17 cellular contexts compared by ENCODE assay signal in genomic region chr2:110660558-110660957, GRCh38. TPM values are rescaled to one million over a fixed set of nuclear protein-coding genes. Genes with fewer than 3 reads are reported as not detected.
DNase-seq lines count a peak whose midpoint lies in the region; TF ChIP-seq lines count a peak whose summit lies in the region.
"Had no signal": no experiment of that assay in that cellular context is flagged by ENCODE, and none has a peak within 500 bp of the region (broad histone marks: within the 10 kb centered on the region; RNA-seq: fewer than 3 reads in every experiment).

No MANE protein-coding gene starts in this region.

- no peak overlapping the region for H2AFZ ChIP-seq in MM.1S (ENCODE audit: low read length)

- no peak overlapping the region for H3K9ac ChIP-seq in MM.1S (ENCODE audit: low read length)
- H3K9ac ChIP-seq: BLaER1 treated with 17β-estradiol and CSF1 and Interleukin-3, amounts not matched to agents 10 nM and 100 nM had no signal

- H3K27me3 ChIP-seq in MM.1S (replicated peaks; ENCODE audit: insufficient read depth, low read length): no peaks in the 10 kb centered on the region
- H3K27me3 ChIP-seq: BLaER1 treated with 17β-estradiol and CSF1 and Interleukin-3, amounts not matched to agents 10 nM and 100 nM had no signal

- H3K27ac Mint-ChIP-seq in activated CD4-positive, alpha-beta T cell treated with anti-CD3 and anti-CD28 coated beads, Interleukin-2, amount 10 ng/mL, durations not matched to agents 24 days and 14 days: peak overlapping the region; percentile 34
- peak overlapping the region; percentile 99 for H3K27ac Mint-ChIP-seq in mesothelial cell of epicardium
- no peak overlapping the region for H3K27ac Mint-ChIP-seq in type B pancreatic cell
- H3K27ac Mint-ChIP-seq: B cell; CD4-positive, alpha-beta T cell; CD8-positive, alpha-beta T cell had no signal

- no peak overlapping the region for H3K4me2 ChIP-seq in MM.1S (ENCODE audit: low read depth, low read length)
- H3K4me2 ChIP-seq: BLaER1 treated with 17β-estradiol and CSF1 and Interleukin-3, amounts not matched to agents 10 nM and 100 nM had no signal

- no peaks in the 10 kb centered on the region for H3K27me3 Mint-ChIP-seq in activated CD4-positive, alpha-beta T cell treated with anti-CD3 and anti-CD28 coated beads, Interleukin-2, amount 10 ng/mL, durations not matched to agents 24 days and 14 days
- H3K27me3 Mint-ChIP-seq in mesothelial cell of epicardium (ENCODE audit: low read depth) (no peaks in the 10 kb centered on the region), type B pancreatic cell (no peaks in the 10 kb centered on the region)
- H3K27me3 Mint-ChIP-seq: B cell; CD4-positive, alpha-beta T cell had no signal

- H3K27ac ChIP-seq in MM.1S (ENCODE audit: low read length): peak overlapping the region; percentile 4; the same call in 1 of the 2 replicates
- H3K27ac ChIP-seq: 22Rv1; BLaER1 treated with 17β-estradiol and CSF1 and Interleukin-3, amounts not matched to agents 10 nM and 100 nM; C4-2B had no signal

- peaks cover 42% of the 10 kb centered on the region for H3K4me1 ChIP-seq in MM.1S (ENCODE audit: low read length)
- H3K4me1 ChIP-seq: BLaER1 treated with 17β-estradiol and CSF1 and Interleukin-3, amounts not matched to agents 10 nM and 100 nM; Caco-2 had no signal

- intact Hi-C loops in activated CD4-positive, alpha-beta T cell treated with anti-CD3 and anti-CD28 coated beads, Interleukin-2, amount 10 ng/mL, durations not matched to agents 24 days and 14 days (cut with micrococcal nuclease): no loop called here

- peaks cover 58% of the 10 kb centered on the region for H3K36me3 Mint-ChIP-seq in activated CD4-positive, alpha-beta T cell treated with anti-CD3 and anti-CD28 coated beads, Interleukin-2, amount 10 ng/mL, durations not matched to agents 24 days and 14 days (ENCODE audit: low read depth)
- H3K36me3 Mint-ChIP-seq in mesothelial cell of epicardium: peaks cover 22% of the 10 kb centered on the region
- peaks cover 22% of the 10 kb centered on the region for H3K36me3 Mint-ChIP-seq in type B pancreatic cell

- H3K79me2 ChIP-seq in MM.1S (ENCODE audit: low read length): peaks cover 76% of the 10 kb centered on the region

- no peak for TF ChIP-seq CTCF in MM.1S (IDR thresholded peaks at IDR 0.05; ENCODE audit: low read length)
- no peak for TF ChIP-seq CTCF in mesothelial cell of epicardium (IDR thresholded peaks at IDR 0.05; ENCODE audit: unreplicated experiment)
- TF ChIP-seq CTCF in type B pancreatic cell (conservative IDR thresholded peaks at IDR 0.05): no peak

- H4K20me1 ChIP-seq in MM.1S (ENCODE audit: insufficient read depth, low read length): no peaks in the 10 kb centered on the region

- peaks cover 15% of the 10 kb centered on the region for H3F3A ChIP-seq in MM.1S (ENCODE audit: insufficient read depth, low read length)

- no peak for DNase-seq in activated CD4-positive, alpha-beta T cell treated with anti-CD3 and anti-CD28 coated beads, Interleukin-2, amount 10 ng/mL, durations not matched to agents 24 days and 14 days
- DNase-seq in activated CD4-positive, alpha-beta T cell treated with anti-CD3 and anti-CD28 coated beads for 1 hour: no peak
- DNase-seq in MM.1S (no peak), mesothelial cell of epicardium (ENCODE audit: low spot score in 2 of 2, unreplicated experiment in 2 of 2) (no peak), type B pancreatic cell (ENCODE audit: extremely low spot score, unreplicated experiment) (no peak)
- DNase-seq: ACHN; AML-193; Caco-2; Calu3; CD4-positive, alpha-beta T cell; CD8-positive, alpha-beta T cell; DMS79 treated with DMSO at 0.1 percent for 48 hours; GF-D8 had no signal

- no peaks in the 10 kb centered on the region for H3K9me3 Mint-ChIP-seq in activated CD4-positive, alpha-beta T cell treated with anti-CD3 and anti-CD28 coated beads, Interleukin-2, amount 10 ng/mL, durations not matched to agents 24 days and 14 days
- H3K9me3 Mint-ChIP-seq in mesothelial cell of epicardium (no peaks in the 10 kb centered on the region), type B pancreatic cell (no peaks in the 10 kb centered on the region)
- H3K9me3 Mint-ChIP-seq: CD4-positive, alpha-beta T cell; CD8-positive, alpha-beta T cell had no signal

- H3K4me1 Mint-ChIP-seq in activated CD4-positive, alpha-beta T cell treated with anti-CD3 and anti-CD28 coated beads, Interleukin-2, amount 10 ng/mL, durations not matched to agents 24 days and 14 days: peaks cover 20% of the 10 kb centered on the region
- peaks cover 50% of the 10 kb centered on the region for H3K4me1 Mint-ChIP-seq in mesothelial cell of epicardium
- no peaks in the 10 kb centered on the region for H3K4me1 Mint-ChIP-seq in type B pancreatic cell (ENCODE audit: unreplicated experiment)
- H3K4me1 Mint-ChIP-seq: B cell had no signal

- H3K9me3 ChIP-seq in MM.1S (replicated peaks; ENCODE audit: insufficient read depth, low read length): no peaks in the 10 kb centered on the region
- H3K9me3 ChIP-seq: BLaER1 treated with 17β-estradiol and CSF1 and Interleukin-3, amounts not matched to agents 10 nM and 100 nM; Caco-2 had no signal

- no peak overlapping the region for H3K4me3 ChIP-seq in MM.1S (ENCODE audit: low read length)
- H3K4me3 ChIP-seq: BLaER1 treated with 17β-estradiol and CSF1 and Interleukin-3, amounts not matched to agents 10 nM and 100 nM had no signal

- H3K4me3 Mint-ChIP-seq in activated CD4-positive, alpha-beta T cell treated with anti-CD3 and anti-CD28 coated beads, Interleukin-2, amount 10 ng/mL, durations not matched to agents 24 days and 14 days: no peak overlapping the region
- H3K4me3 Mint-ChIP-seq in mesothelial cell of epicardium: no peak overlapping the region
- H3K4me3 Mint-ChIP-seq in type B pancreatic cell: no peak overlapping the region
- H3K4me3 Mint-ChIP-seq: B cell; CD4-positive, alpha-beta T cell; CD8-positive, alpha-beta T cell had no signal

- H3K36me3 ChIP-seq in MM.1S (replicated peaks; ENCODE audit: insufficient read depth, low read length): peaks cover 29% of the 10 kb centered on the region

- H3K9me2 ChIP-seq in MM.1S (replicated peaks; ENCODE audit: insufficient read depth, low read length): no peaks in the 10 kb centered on the region

RNA-seq across cellular contexts. Expression of gene BUB1, which starts 17.3 kb away (rescaled TPM):
- 58.4 and 61.7 TPM in 2 replicates for total RNA-seq in activated CD4-positive, alpha-beta T cell treated with anti-CD3 and anti-CD28 coated beads, Interleukin-2, amount 10 ng/mL, durations not matched to agents 24 days and 14 days
- total RNA-seq in mesothelial cell of epicardium: 20.2 to 21.2 TPM (median 21.2 TPM) in 3 replicates
- 14.4 and 39.8 TPM in 2 replicates for total RNA-seq in type B pancreatic cell (ENCODE audit: low replicate concordance)
